24 cellular contexts compared by ENCODE assay signal in genomic region chr1:174700775-174701174, GRCh38.
DNase-seq lines count a peak whose midpoint lies in the region; ATAC-seq, FAIRE-seq and TF ChIP-seq lines count a peak whose summit lies in the region.
"Had no signal": no experiment of that assay in that cellular context is flagged by ENCODE, and none has a peak within 500 bp of the region (broad histone marks: within the 10 kb centered on the region; RNA-seq: fewer than 3 reads in every experiment).

No MANE protein-coding gene starts in this region.

- H3K79me2 ChIP-seq in GM23338 (replicated peaks; ENCODE audit: insufficient read depth), result no peaks in the 10 kb centered on the region

- H4K20me1 ChIP-seq in GM23338 (replicated peaks; ENCODE audit: insufficient read depth), result no peaks in the 10 kb centered on the region

- H3K4me1 ChIP-seq in GM23338 (ENCODE audit: insufficient read depth) (peaks cover 11% of the 10 kb centered on the region; the same call in 1 of the 2 replicates), kidney (ENCODE audit: control insufficient read depth in 1 of 2, insufficient read depth in 1 of 2, low read depth in 1 of 2, low read length in 2 of 2) (no peaks in the 10 kb centered on the region)
- H3K4me1 ChIP-seq: A549, HAP-1 had no signal

- no peaks in the 10 kb centered on the region for H3K9me2 ChIP-seq in GM23338 (ENCODE audit: insufficient read depth)

- H3K36me3 ChIP-seq in GM23338 (ENCODE audit: insufficient read depth), result no peaks in the 10 kb centered on the region
- no peaks in the 10 kb centered on the region for H3K36me3 ChIP-seq in kidney (ENCODE audit: control insufficient read depth in 1 of 2, insufficient read depth in 2 of 2, low read length in 2 of 2)
- H3K36me3 ChIP-seq: HAP-1 had no signal

- no peaks in the 10 kb centered on the region for H3K9me3 ChIP-seq in kidney (ENCODE audit: control insufficient read depth in 1 of 2, low read length in 2 of 2)
- H3K9me3 ChIP-seq: A549, HAP-1 had no signal

- peaks cover 14% of the 10 kb centered on the region for H3K4me1 Mint-ChIP-seq in GM23338

- no peak overlapping the region for H2AFZ ChIP-seq in GM23338

- peak; percentile 45 for DNase-seq in AG20443 (ENCODE audit: low spot score)
- DNase-seq in GM23338 (ENCODE audit: low spot score), result no peak
- peak; percentile 22 for DNase-seq in astrocyte of the spinal cord (ENCODE audit: low read depth, low spot score)
- DNase-seq in fibroblast of the conjunctiva (ENCODE audit: low read depth), result peak; percentile 31
- no peak for DNase-seq in kidney
- no peak for DNase-seq in Right ventricle myocardium inferior (ENCODE audit: missing footprints)
- DNase-seq in NCI-H2227 treated with DMSO at 0.1 percent for 48 hours (lab: John Stamatoyannopoulos, UW), result no peak
- no peak for DNase-seq in SW 1271 (lab: John Stamatoyannopoulos, UW)
- DNase-seq: CD4-positive, CD25-positive, alpha-beta regulatory T cell; COR-L47; DMS153; GF-D8; NCI-H1105; NCI-H2081 treated with DMSO at 0.1 percent for 48 hours; NCI-H524; NCI-H82; OCI-M1; SHP77; T-helper 1 cell had no signal

- H3K36me3 Mint-ChIP-seq in GM23338 (ENCODE audit: low read depth), result no peaks in the 10 kb centered on the region

- intact Hi-C loops in kidney (cut with DNase I) (no loop called here), Right ventricle myocardium inferior (cut with DNase I) (no loop called here)

- H3K4me2 ChIP-seq in GM23338, result 0 out of 2 replicates have a peak overlapping the region, but pooled peaks have one; percentile 8
- H3K4me2 ChIP-seq: A549 had no signal

- in situ Hi-C loops in astrocyte of the spinal cord (cut with HindIII; ENCODE audit: low sequenced_read_pairs), result no loop called here

- ATAC-seq in GM23338, result no peak
- no peak for ATAC-seq in Right ventricle myocardium inferior
- ATAC-seq: A549 had no signal

- TF ChIP-seq CTCF in GM23338 (conservative IDR thresholded peaks at IDR 0.05; ENCODE audit: low read depth in 2 of 2), result no peak
- no peak for TF ChIP-seq CTCF in astrocyte of the spinal cord (IDR thresholded peaks at IDR 0.05; ENCODE audit: low read depth, low read length)
- no peak for TF ChIP-seq CTCF in kidney (IDR thresholded peaks at IDR 0.05; ENCODE audit: borderline replicate concordance, extremely low read depth, insufficient read depth)

- no peaks in the 10 kb centered on the region for H3F3A ChIP-seq in GM23338 (replicated peaks; ENCODE audit: low read depth)

- H3K27me3 Mint-ChIP-seq in GM23338 (ENCODE audit: insufficient read depth, low read depth, poor library complexity), result peaks cover 3% of the 10 kb centered on the region
- H3K27me3 Mint-ChIP-seq: B cell; CD4-positive, CD25-positive, alpha-beta regulatory T cell had no signal

- no peak overlapping the region for H3K27ac ChIP-seq in GM23338 (ENCODE audit: low read depth)
- H3K27ac ChIP-seq in kidney (ENCODE audit: low read depth in 2 of 2, low read length in 2 of 2), result no peak overlapping the region
- H3K27ac ChIP-seq: A549, SK-N-MC had no signal

- FAIRE-seq in kidney (lab: Jason Lieb, UNC), result no peak
- FAIRE-seq: A549, GM12892 had no signal

- H3K9ac ChIP-seq in kidney (ENCODE audit: low read length in 2 of 2), result no peak overlapping the region

- H3K27ac Mint-ChIP-seq in GM23338, result no peak overlapping the region
- H3K27ac Mint-ChIP-seq: B cell; CD4-positive, CD25-positive, alpha-beta regulatory T cell had no signal

- no peak overlapping the region for H3K4me3 Mint-ChIP-seq in GM23338
- H3K4me3 Mint-ChIP-seq: B cell; CD4-positive, CD25-positive, alpha-beta regulatory T cell had no signal

- H3K9me3 Mint-ChIP-seq in GM23338, result no peaks in the 10 kb centered on the region
- H3K9me3 Mint-ChIP-seq: CD4-positive, CD25-positive, alpha-beta regulatory T cell had no signal

- H3K4me3 ChIP-seq in GM23338 (no peak overlapping the region), astrocyte of the spinal cord (ENCODE audit: low read depth, low read length) (no peak overlapping the region), kidney (ENCODE audit: low read length in 2 of 2) (no peak overlapping the region)
- H3K4me3 ChIP-seq: A549, HAP-1, SK-N-MC had no signal

- no peaks in the 10 kb centered on the region for H3K27me3 ChIP-seq in GM23338 (ENCODE audit: insufficient read depth)

TF ChIP-seq in GM23338, 12 proteins besides CTCF, POLR2A, EP300 and RAD21 (continues in another document):
- TF ChIP-seq NANOG (IDR thresholded peaks at IDR 0.05; ENCODE audit: borderline replicate concordance) (no peak), STAT1 (IDR thresholded peaks at IDR 0.05; ENCODE audit: unreplicated experiment) (no peak), CREB1 (CRISPR knock-in tag; IDR thresholded peaks at IDR 0.05; ENCODE audit: low read depth) (no peak), JUNB (IDR thresholded peaks at IDR 0.05; ENCODE audit: unreplicated experiment) (no peak), POLR2AphosphoS5 (IDR thresholded peaks at IDR 0.05; ENCODE audit: low read depth) (no peak), ZNF331 (CRISPR knock-in tag; IDR thresholded peaks at IDR 0.05; ENCODE audit: low read depth) (no peak), EZH2phosphoT487 (IDR thresholded peaks at IDR 0.05; ENCODE audit: unreplicated experiment) (no peak), EZH2 (IDR thresholded peaks at IDR 0.05; ENCODE audit: low read depth, unreplicated experiment) (no peak), ZNF114 (CRISPR knock-in tag; IDR thresholded peaks at IDR 0.05) (no peak)
- TF ChIP-seq, protein P1, sequence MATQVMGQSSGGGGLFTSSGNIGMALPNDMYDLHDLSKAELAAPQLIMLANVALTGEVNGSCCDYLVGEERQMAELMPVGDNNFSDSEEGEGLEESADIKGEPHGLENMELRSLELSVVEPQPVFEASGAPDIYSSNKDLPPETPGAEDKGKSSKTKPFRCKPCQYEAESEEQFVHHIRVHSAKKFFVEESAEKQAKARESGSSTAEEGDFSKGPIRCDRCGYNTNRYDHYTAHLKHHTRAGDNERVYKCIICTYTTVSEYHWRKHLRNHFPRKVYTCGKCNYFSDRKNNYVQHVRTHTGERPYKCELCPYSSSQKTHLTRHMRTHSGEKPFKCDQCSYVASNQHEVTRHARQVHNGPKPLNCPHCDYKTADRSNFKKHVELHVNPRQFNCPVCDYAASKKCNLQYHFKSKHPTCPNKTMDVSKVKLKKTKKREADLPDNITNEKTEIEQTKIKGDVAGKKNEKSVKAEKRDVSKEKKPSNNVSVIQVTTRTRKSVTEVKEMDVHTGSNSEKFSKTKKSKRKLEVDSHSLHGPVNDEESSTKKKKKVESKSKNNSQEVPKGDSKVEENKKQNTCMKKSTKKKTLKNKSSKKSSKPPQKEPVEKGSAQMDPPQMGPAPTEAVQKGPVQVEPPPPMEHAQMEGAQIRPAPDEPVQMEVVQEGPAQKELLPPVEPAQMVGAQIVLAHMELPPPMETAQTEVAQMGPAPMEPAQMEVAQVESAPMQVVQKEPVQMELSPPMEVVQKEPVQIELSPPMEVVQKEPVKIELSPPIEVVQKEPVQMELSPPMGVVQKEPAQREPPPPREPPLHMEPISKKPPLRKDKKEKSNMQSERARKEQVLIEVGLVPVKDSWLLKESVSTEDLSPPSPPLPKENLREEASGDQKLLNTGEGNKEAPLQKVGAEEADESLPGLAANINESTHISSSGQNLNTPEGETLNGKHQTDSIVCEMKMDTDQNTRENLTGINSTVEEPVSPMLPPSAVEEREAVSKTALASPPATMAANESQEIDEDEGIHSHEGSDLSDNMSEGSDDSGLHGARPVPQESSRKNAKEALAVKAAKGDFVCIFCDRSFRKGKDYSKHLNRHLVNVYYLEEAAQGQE (IDR thresholded peaks at IDR 0.05; ENCODE audit: unreplicated experiment), result no peak
- TF ChIP-seq, protein P2, sequence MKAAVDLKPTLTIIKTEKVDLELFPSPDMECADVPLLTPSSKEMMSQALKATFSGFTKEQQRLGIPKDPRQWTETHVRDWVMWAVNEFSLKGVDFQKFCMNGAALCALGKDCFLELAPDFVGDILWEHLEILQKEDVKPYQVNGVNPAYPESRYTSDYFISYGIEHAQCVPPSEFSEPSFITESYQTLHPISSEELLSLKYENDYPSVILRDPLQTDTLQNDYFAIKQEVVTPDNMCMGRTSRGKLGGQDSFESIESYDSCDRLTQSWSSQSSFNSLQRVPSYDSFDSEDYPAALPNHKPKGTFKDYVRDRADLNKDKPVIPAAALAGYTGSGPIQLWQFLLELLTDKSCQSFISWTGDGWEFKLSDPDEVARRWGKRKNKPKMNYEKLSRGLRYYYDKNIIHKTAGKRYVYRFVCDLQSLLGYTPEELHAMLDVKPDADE (IDR thresholded peaks at IDR 0.05), result no peak

Comparison
In these comparisons a context has a peak if more than half of its experiments do, and no peak if none do; other contexts are left out.
1. DNase-seq: peak in AG20443 (single experiment), astrocyte of the spinal cord (single experiment) and fibroblast of the conjunctiva (single experiment); none in GM23338 (single experiment), kidney (single experiment), Right ventricle myocardium inferior (single experiment), NCI-H2227 treated with DMSO at 0.1 percent for 48 hours (single experiment) and SW 1271 (0 of 2).